18 cellular contexts compared by ENCODE assay signal in genomic region chr10:1611936-1612550, GRCh38.
DNase-seq lines count a peak whose midpoint lies in the region; ATAC-seq and TF ChIP-seq lines count a peak whose summit lies in the region.
"Had no signal": no experiment of that assay in that cellular context is flagged by ENCODE, and none has a peak within 500 bp of the region (broad histone marks: within the 10 kb centered on the region; RNA-seq: fewer than 3 reads in every experiment).

No MANE protein-coding gene starts in this region.

- DNase-seq in GM23338 (ENCODE audit: low spot score) (peak; percentile 48), NCI-H146 treated with DMSO at 0.1 percent for 48 hours (lab: John Stamatoyannopoulos, UW; ENCODE audit: unreplicated experiment) (peak; percentile 48), iPS-NIHi7 (ENCODE audit: extremely low spot score) (peak; percentile 43), midbrain (lab: John Stamatoyannopoulos, UW) (no peak), T-helper 17 cell (no peak)
- DNase-seq: C1 segment of cervical spinal cord; CD8-positive, alpha-beta memory T cell; DMS53; EL; NCI-H1436; NCI-H2029 treated with DMSO at 0.1 percent for 48 hours; NCI-H2171; NCI-H774; SHP77 treated with DMSO at 0.1 percent for 48 hours; SK-N-SH had no signal

- no peaks in the 10 kb centered on the region for H3K9me3 Mint-ChIP-seq in GM23338
- H3K9me3 Mint-ChIP-seq: CD8-positive, alpha-beta memory T cell had no signal

- H3K9ac ChIP-seq in parathyroid adenoma = no peak overlapping the region
- H3K9ac ChIP-seq: KMS-11, SK-N-SH had no signal

- H2AFZ ChIP-seq in GM23338 (no peak overlapping the region), parathyroid adenoma (peak overlapping the region; percentile 17)

- peak; percentile 76 for ATAC-seq in GM23338
- no peak for ATAC-seq in GM18520 (IDR thresholded peaks at IDR 0.05; ENCODE audit: unreplicated experiment)
- no peak for ATAC-seq in T-helper 17 cell

- H3K27me3 ChIP-seq in GM23338 (ENCODE audit: insufficient read depth) = no peaks in the 10 kb centered on the region
- no peaks in the 10 kb centered on the region for H3K27me3 ChIP-seq in parathyroid adenoma (ENCODE audit: control insufficient read depth, insufficient read depth, low read length)

- peaks cover 27% of the 10 kb centered on the region for H3K27me3 Mint-ChIP-seq in GM23338 (ENCODE audit: insufficient read depth, low read depth, poor library complexity)
- peaks cover 64% of the 10 kb centered on the region for H3K27me3 Mint-ChIP-seq in T-helper 17 cell

- H3K27ac ChIP-seq in GM23338 (ENCODE audit: low read depth) = no peak overlapping the region
- H3K27ac ChIP-seq in parathyroid adenoma = no peak overlapping the region
- H3K27ac ChIP-seq: KMS-11 had no signal

- H3K27ac Mint-ChIP-seq in GM23338 (no peak overlapping the region), T-helper 17 cell (no peak overlapping the region)

- no peaks in the 10 kb centered on the region for H3K36me3 ChIP-seq in GM23338 (ENCODE audit: insufficient read depth)
- no peaks in the 10 kb centered on the region for H3K36me3 ChIP-seq in parathyroid adenoma (ENCODE audit: control insufficient read depth, insufficient read depth, low read length)

- H3K79me2 ChIP-seq in GM23338 (replicated peaks; ENCODE audit: insufficient read depth) = no peaks in the 10 kb centered on the region
- peaks cover 2% of the 10 kb centered on the region for H3K79me2 ChIP-seq in parathyroid adenoma

- H3K4me3 ChIP-seq in GM23338 = no peak overlapping the region
- H3K4me3 ChIP-seq in parathyroid adenoma (ENCODE audit: low read depth, low read length) = no peak overlapping the region

- peaks cover 47% of the 10 kb centered on the region for H3K4me1 Mint-ChIP-seq in GM23338
- peaks cover 13% of the 10 kb centered on the region for H3K4me1 Mint-ChIP-seq in T-helper 17 cell

- H3K4me1 ChIP-seq in GM23338 (ENCODE audit: insufficient read depth) = peaks cover 14% of the 10 kb centered on the region
- H3K4me1 ChIP-seq in parathyroid adenoma = peaks cover 12% of the 10 kb centered on the region

- no peaks in the 10 kb centered on the region; the same call in 1 of the 2 replicates for H4K20me1 ChIP-seq in GM23338 (replicated peaks; ENCODE audit: insufficient read depth)

- H3F3A ChIP-seq in GM23338 (replicated peaks; ENCODE audit: low read depth) = no peaks in the 10 kb centered on the region

- H3K4me2 ChIP-seq in GM23338 (no peak overlapping the region), parathyroid adenoma (ENCODE audit: low read length) (no peak overlapping the region)
- H3K4me2 ChIP-seq: KMS-11, SK-N-SH had no signal

- no peaks in the 10 kb centered on the region for H3K9me3 ChIP-seq in parathyroid adenoma (ENCODE audit: control insufficient read depth, low read length)
- no peaks in the 10 kb centered on the region for H3K9me3 ChIP-seq in T-helper 17 cell (ENCODE audit: control insufficient read depth, low read length, poor library complexity, severe bottlenecking)
- H3K9me3 ChIP-seq: SK-N-SH had no signal

- TF ChIP-seq CTCF in GM23338 (conservative IDR thresholded peaks at IDR 0.05; ENCODE audit: low read depth in 2 of 2) = no peak
- no peak for TF ChIP-seq CTCF in parathyroid adenoma (IDR thresholded peaks at IDR 0.05)

- no peak overlapping the region for H3K4me3 Mint-ChIP-seq in GM23338
- H3K4me3 Mint-ChIP-seq in T-helper 17 cell = no peak overlapping the region
- H3K4me3 Mint-ChIP-seq: CD8-positive, alpha-beta memory T cell had no signal

- H3K36me3 Mint-ChIP-seq in GM23338 (ENCODE audit: low read depth) (no peaks in the 10 kb centered on the region), T-helper 17 cell (ENCODE audit: low read depth) (peaks cover 4% of the 10 kb centered on the region)
- H3K36me3 Mint-ChIP-seq: CD8-positive, alpha-beta memory T cell had no signal

- no peaks in the 10 kb centered on the region for H3K9me2 ChIP-seq in GM23338 (ENCODE audit: insufficient read depth)
- H3K9me2 ChIP-seq: SK-N-SH had no signal

TF ChIP-seq in GM23338, 12 proteins besides CTCF, POLR2A, EP300 and RAD21 (continues in another document):
- TF ChIP-seq ETS1 (IDR thresholded peaks at IDR 0.05) = no peak
- TF ChIP-seq ZNF114 (CRISPR knock-in tag; IDR thresholded peaks at IDR 0.05) = no peak
- no peak for TF ChIP-seq EZH2phosphoT487 (IDR thresholded peaks at IDR 0.05; ENCODE audit: unreplicated experiment)
- no peak for TF ChIP-seq CREB1 (CRISPR knock-in tag; IDR thresholded peaks at IDR 0.05; ENCODE audit: low read depth)
- TF ChIP-seq EZH2 (IDR thresholded peaks at IDR 0.05; ENCODE audit: low read depth, unreplicated experiment) = no peak
- TF ChIP-seq JUNB (IDR thresholded peaks at IDR 0.05; ENCODE audit: unreplicated experiment) = no peak
- no peak for TF ChIP-seq ZNF462 (CRISPR knock-in tag; IDR thresholded peaks at IDR 0.05)
- no peak for TF ChIP-seq STAT1 (IDR thresholded peaks at IDR 0.05; ENCODE audit: unreplicated experiment)

Comparison
In these comparisons a context has a peak if more than half of its experiments do, and no peak if none do; other contexts are left out.
1. DNase-seq: peak in GM23338 (single experiment), NCI-H146 treated with DMSO at 0.1 percent for 48 hours (single experiment) and iPS-NIHi7 (single experiment); none in midbrain (single experiment) and T-helper 17 cell (0 of 3).